In the genomic region with DNA sequence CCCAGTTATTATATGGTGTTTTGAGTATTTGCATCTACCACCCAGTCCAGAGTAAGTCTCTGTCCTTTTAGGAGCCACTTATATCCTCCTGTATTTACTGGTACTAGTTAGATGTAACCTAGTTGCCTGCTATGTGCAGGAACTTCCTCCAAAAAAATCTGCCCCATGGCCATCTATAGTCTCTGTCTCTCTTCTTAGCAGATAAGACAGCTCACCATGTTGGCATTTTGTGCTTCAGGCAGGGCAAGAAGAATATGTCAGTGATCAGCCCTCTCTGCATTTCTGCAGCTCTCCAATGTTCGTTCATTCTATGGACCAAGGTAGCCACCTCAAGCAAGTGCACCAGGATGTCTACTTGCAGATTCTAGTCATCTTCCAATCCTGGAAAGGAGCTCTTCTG, we compare ENCODE assay signal across 1 cellular context.
TF ChIP-seq lines count a peak whose summit lies in the region.

No MANE protein-coding gene starts in this region.

TF ChIP-seq in IMR-90, 13 proteins besides CTCF, POLR2A, EP300 and RAD21:
- TF ChIP-seq RFX5 (IDR thresholded peaks at IDR 0.05; ENCODE audit: low read depth, low read length): no peak
- no peak for TF ChIP-seq MAZ (IDR thresholded peaks at IDR 0.05; ENCODE audit: borderline replicate concordance, low read depth, low read length)
- TF ChIP-seq MXI1 (IDR thresholded peaks at IDR 0.05; ENCODE audit: borderline replicate concordance, low read depth, low read length): no peak
- no peak for TF ChIP-seq FOS (IDR thresholded peaks at IDR 0.05; ENCODE audit: low read depth, low read length)
- TF ChIP-seq BHLHE40 (IDR thresholded peaks at IDR 0.05; ENCODE audit: low read depth, low read length): no peak
- TF ChIP-seq, protein P1, sequence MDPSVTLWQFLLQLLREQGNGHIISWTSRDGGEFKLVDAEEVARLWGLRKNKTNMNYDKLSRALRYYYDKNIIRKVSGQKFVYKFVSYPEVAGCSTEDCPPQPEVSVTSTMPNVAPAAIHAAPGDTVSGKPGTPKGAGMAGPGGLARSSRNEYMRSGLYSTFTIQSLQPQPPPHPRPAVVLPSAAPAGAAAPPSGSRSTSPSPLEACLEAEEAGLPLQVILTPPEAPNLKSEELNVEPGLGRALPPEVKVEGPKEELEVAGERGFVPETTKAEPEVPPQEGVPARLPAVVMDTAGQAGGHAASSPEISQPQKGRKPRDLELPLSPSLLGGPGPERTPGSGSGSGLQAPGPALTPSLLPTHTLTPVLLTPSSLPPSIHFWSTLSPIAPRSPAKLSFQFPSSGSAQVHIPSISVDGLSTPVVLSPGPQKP (IDR thresholded peaks at IDR 0.05; ENCODE audit: borderline replicate concordance, low read depth, low read length): no peak
- TF ChIP-seq, protein P2, sequence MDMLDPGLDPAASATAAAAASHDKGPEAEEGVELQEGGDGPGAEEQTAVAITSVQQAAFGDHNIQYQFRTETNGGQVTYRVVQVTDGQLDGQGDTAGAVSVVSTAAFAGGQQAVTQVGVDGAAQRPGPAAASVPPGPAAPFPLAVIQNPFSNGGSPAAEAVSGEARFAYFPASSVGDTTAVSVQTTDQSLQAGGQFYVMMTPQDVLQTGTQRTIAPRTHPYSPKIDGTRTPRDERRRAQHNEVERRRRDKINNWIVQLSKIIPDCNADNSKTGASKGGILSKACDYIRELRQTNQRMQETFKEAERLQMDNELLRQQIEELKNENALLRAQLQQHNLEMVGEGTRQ (IDR thresholded peaks at IDR 0.05; ENCODE audit: low read depth, low read length): no peak
- no peak for TF ChIP-seq SMC3 (IDR thresholded peaks at IDR 0.05; ENCODE audit: low read depth, low read length)
- TF ChIP-seq RCOR1 (IDR thresholded peaks at IDR 0.05; ENCODE audit: insufficient replicate concordance, low read length): no peak
- no peak for TF ChIP-seq CEBPB (IDR thresholded peaks at IDR 0.05; ENCODE audit: low read depth, low read length)
- no peak for TF ChIP-seq NFE2L2 (IDR thresholded peaks at IDR 0.05; ENCODE audit: low read depth, low read length)
- no peak for TF ChIP-seq MAFK (IDR thresholded peaks at IDR 0.05; ENCODE audit: low read depth, low read length)
- no peak for TF ChIP-seq CHD1 (IDR thresholded peaks at IDR 0.05; ENCODE audit: low read depth, low read length)
TF ChIP-seq in IMR-90: peak in this region for 0.
